10 cellular contexts compared by ENCODE assay signal in the genomic region with DNA sequence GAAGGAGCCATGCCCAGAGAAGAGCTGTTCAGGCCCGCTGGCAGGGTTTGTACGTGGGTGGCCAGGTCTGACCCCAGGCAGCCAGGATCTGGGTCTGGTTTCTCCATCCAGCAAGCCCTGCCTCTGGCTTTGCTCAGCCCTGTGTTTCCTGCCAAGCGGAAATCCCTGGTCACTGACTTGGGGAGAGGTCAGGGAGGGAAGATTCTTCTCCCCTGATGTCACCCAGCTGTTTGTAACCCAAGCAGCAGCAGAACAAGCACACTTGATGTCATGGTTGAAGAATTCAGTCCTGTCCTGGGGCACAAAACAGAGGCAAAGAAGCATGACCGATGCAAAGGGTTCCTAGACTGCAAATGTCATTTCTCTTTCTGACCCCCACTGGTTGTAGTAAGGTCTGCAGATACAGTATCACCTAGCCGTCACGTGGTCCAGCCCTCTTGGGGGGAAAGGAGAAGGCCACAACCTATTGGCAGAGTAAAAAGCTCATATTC.
A peak's percentile ranks its signal among the peaks of the same experiment; 100 is the strongest.
DNase-seq lines count a peak whose midpoint lies in the region; ATAC-seq, FAIRE-seq and TF ChIP-seq lines count a peak whose summit lies in the region.
"Had no signal": no experiment of that assay in that cellular context is flagged by ENCODE, and none has a peak within 500 bp of the region (broad histone marks: within the 10 kb centered on the region; RNA-seq: fewer than 3 reads in every experiment).

No MANE protein-coding gene starts in this region.

- H3K9me3 ChIP-seq in right atrium auricular region (no peaks in the 10 kb centered on the region), skeletal muscle satellite cell (replicated peaks; ENCODE audit: low read length) (no peaks in the 10 kb centered on the region)

- no peak for ATAC-seq in HG03521 (IDR thresholded peaks at IDR 0.05; ENCODE audit: unreplicated experiment)

- peak overlapping the region; percentile 69 for H3K4me2 ChIP-seq in skeletal muscle satellite cell (ENCODE audit: low read length)

- peak; percentile 35 for DNase-seq in GM12865 (ENCODE audit: low read depth)
- peak; percentile 99 for DNase-seq in amniotic epithelial cell (ENCODE audit: low read depth)
- DNase-seq in right atrium auricular region (ENCODE audit: low spot score), result peak; percentile 96
- no peak for DNase-seq in GM19239 (ENCODE audit: insufficient read length, low spot score)
- DNase-seq in activated CD8-positive, alpha-beta memory T cell treated with anti-CD3 and anti-CD28 coated beads, Interleukin-2, amount 50 U/mL, for 4 hours, result no peak
- DNase-seq in stimulated activated naive CD4-positive, alpha-beta T cell treated with Interleukin-2 at 50 U/mL for 16 hours (lab: John Stamatoyannopoulos, UW), result no peak
- DNase-seq: activated CD4-positive, alpha-beta memory T cell treated with anti-CD3 and anti-CD28 coated beads for 36 hours; stimulated activated CD4-positive, alpha-beta T cell treated with anti-CD3 and anti-CD28 coated beads, Interleukin-4, amount 100 ng/mL, for 1 hour had no signal

- FAIRE-seq in GM19239 (lab: Jason Lieb, UNC), result no peak

- TF ChIP-seq CTCF in GM12865 (IDR thresholded peaks at IDR 0.05; ENCODE audit: insufficient read depth, low read depth, low read length, missing control alignments) (no peak), right atrium auricular region (IDR thresholded peaks at IDR 0.05) (no peak)

- H3K27me3 ChIP-seq in right atrium auricular region, result no peaks in the 10 kb centered on the region
- no peaks in the 10 kb centered on the region for H3K27me3 ChIP-seq in skeletal muscle satellite cell (ENCODE audit: control insufficient read depth, insufficient read depth, low read length)

- H3K27ac ChIP-seq in right atrium auricular region, result peak overlapping the region; percentile 82 to 97

- H3K4me3 ChIP-seq in GM12865 (ENCODE audit: low read depth, low read length), result no peak overlapping the region
- no peak overlapping the region for H3K4me3 ChIP-seq in right atrium auricular region
- H3K4me3 ChIP-seq in skeletal muscle satellite cell (ENCODE audit: low read length), result peak overlapping the region; percentile 17

- H3K36me3 ChIP-seq in right atrium auricular region, result peaks cover 4% of the 10 kb centered on the region
- no peaks in the 10 kb centered on the region for H3K36me3 ChIP-seq in skeletal muscle satellite cell (ENCODE audit: insufficient read depth, low read length)

- H3K9ac ChIP-seq in skeletal muscle satellite cell (ENCODE audit: low read depth, low read length), result peak overlapping the region; percentile 57

- H3K4me1 ChIP-seq in right atrium auricular region (peaks cover 0 to 78% of the 10 kb centered on the region in 2 donors), skeletal muscle satellite cell (ENCODE audit: control insufficient read depth, insufficient read depth, low read length) (peaks cover 79% of the 10 kb centered on the region)

Comparison
In these comparisons a context has a peak if more than half of its experiments do, and no peak if none do; other contexts are left out.
1. DNase-seq: peak in GM12865 (single experiment), amniotic epithelial cell (single experiment) and right atrium auricular region (single experiment); none in GM19239 (single experiment), activated CD8-positive, alpha-beta memory T cell treated with anti-CD3 and anti-CD28 coated beads, Interleukin-2, amount 50 U/mL, for 4 hours (single experiment) and stimulated activated naive CD4-positive, alpha-beta T cell treated with Interleukin-2 at 50 U/mL for 16 hours (single experiment).